In the genomic region with DNA sequence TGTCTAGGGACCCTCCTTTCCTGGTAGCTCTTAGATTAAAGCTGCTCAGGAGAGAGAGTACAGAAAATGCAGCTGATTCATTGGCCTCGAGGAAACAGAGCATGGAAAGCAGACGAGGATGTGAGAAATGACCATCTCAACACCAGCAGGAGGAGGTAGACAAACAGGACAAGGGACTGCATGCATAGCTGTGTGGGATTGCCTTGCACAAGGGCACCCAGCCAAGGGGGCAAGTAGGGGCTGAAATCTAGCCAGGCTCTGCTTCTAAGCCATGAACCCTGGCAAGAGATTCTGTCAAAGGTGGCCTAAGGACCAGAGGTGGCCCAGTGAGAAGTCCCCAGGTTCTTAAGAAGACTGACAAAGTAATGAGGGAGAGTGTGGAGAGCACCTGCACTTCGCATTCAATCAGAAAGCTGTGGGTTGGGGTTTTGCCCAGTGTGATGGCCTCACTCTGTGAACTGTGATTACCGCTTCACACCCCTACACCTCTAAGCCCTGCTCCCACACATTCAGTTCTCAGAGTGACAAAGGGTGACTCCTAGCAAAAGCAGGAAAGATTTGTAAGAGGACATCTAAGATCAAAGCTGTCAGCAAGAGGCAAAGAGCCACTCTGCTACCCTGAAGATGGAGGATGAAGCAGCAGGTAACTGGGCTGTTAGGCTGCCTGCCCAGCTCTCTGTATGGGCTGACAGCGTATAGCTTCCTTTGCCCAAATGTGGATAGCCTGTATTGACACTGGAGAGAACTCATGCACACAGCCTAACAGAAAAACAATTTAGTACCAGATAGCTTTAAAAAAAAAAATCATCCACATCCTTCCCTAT, we compare ENCODE assay signal across 11 cellular contexts.
DNase-seq lines count a peak whose midpoint lies in the region; ATAC-seq and TF ChIP-seq lines count a peak whose summit lies in the region.
"Had no signal": no experiment of that assay in that cellular context is flagged by ENCODE, and none has a peak within 500 bp of the region (broad histone marks: within the 10 kb centered on the region; RNA-seq: fewer than 3 reads in every experiment).

No MANE protein-coding gene starts in this region.

- H3K27me3 Mint-ChIP-seq in activated CD4-positive, alpha-beta T cell treated with anti-CD3 and anti-CD28 coated beads, Interleukin-2, amount 10 ng/mL, durations not matched to agents 7 days and 5 days, result peaks cover 13% of the 10 kb centered on the region

- H3K4me3 ChIP-seq in BE2C (ENCODE audit: low read depth, low read length), result no peak overlapping the region
- H3K4me3 ChIP-seq: skin epidermis had no signal

- H3K36me3 ChIP-seq in BE2C, result no peaks in the 10 kb centered on the region

- POLR2A ChIA-PET in activated CD4-positive, alpha-beta T cell treated with anti-CD3 and anti-CD28 coated beads, Interleukin-2, amount 10 ng/mL, durations not matched to agents 7 days and 5 days (lab: Charles Lee), result no interaction called here

- DNase-seq in activated CD4-positive, alpha-beta T cell treated with anti-CD3 and anti-CD28 coated beads for 24 hours (ENCODE audit: low read depth in 2 of 2), result peak; percentile 12 to 30
- no peak for DNase-seq in activated CD4-positive, alpha-beta T cell treated with anti-CD3 and anti-CD28 coated beads, Interleukin-2, amount 10 ng/mL, durations not matched to agents 7 days and 5 days
- DNase-seq in stimulated activated CD4-positive, alpha-beta T cell treated with anti-CD3 and anti-CD28 coated beads, Interleukin-4, amount 100 ng/mL, for 48 hours (ENCODE audit: low read depth in 2 of 2), result peak; percentile 18 to 52
- DNase-seq in NCI-H524 (lab: John Stamatoyannopoulos, UW), result no peak
- no peak for DNase-seq in NCI-H345 (lab: John Stamatoyannopoulos, UW)
- DNase-seq in BE2C, result no peak
- DNase-seq: OCI-M1, trophoblast cell had no signal

- no peak overlapping the region for H3K27ac Mint-ChIP-seq in activated CD4-positive, alpha-beta T cell treated with anti-CD3 and anti-CD28 coated beads, Interleukin-2, amount 10 ng/mL, durations not matched to agents 7 days and 5 days

- no peak for TF ChIP-seq CTCF in BE2C (IDR thresholded peaks at IDR 0.05; ENCODE audit: low read depth, low read length)

- no peaks in the 10 kb centered on the region for H3K27me3 ChIP-seq in BE2C

- ATAC-seq in GM21447 (IDR thresholded peaks at IDR 0.05; ENCODE audit: unreplicated experiment), result peak; percentile 72
- peak; percentile 68 for ATAC-seq in HG03520 (IDR thresholded peaks at IDR 0.05; ENCODE audit: unreplicated experiment)

- H3K36me3 Mint-ChIP-seq in activated CD4-positive, alpha-beta T cell treated with anti-CD3 and anti-CD28 coated beads, Interleukin-2, amount 10 ng/mL, durations not matched to agents 7 days and 5 days (ENCODE audit: low read depth), result no peaks in the 10 kb centered on the region

- CTCF ChIA-PET in activated CD4-positive, alpha-beta T cell treated with anti-CD3 and anti-CD28 coated beads, Interleukin-2, amount 10 ng/mL, durations not matched to agents 7 days and 5 days (lab: Charles Lee), result interaction anchor here (0.5 to 3.5 kb wide), 11 partner anchors 8 to 247 kb away, joined by 3 to 18 read pairs (median 4); no protein-coding TSS in a partner anchor

- H3K4me3 Mint-ChIP-seq in activated CD4-positive, alpha-beta T cell treated with anti-CD3 and anti-CD28 coated beads, Interleukin-2, amount 10 ng/mL, durations not matched to agents 7 days and 5 days, result no peak overlapping the region

- peaks cover 2% of the 10 kb centered on the region for H3K9me3 Mint-ChIP-seq in activated CD4-positive, alpha-beta T cell treated with anti-CD3 and anti-CD28 coated beads, Interleukin-2, amount 10 ng/mL, durations not matched to agents 7 days and 5 days

- H3K4me1 Mint-ChIP-seq in activated CD4-positive, alpha-beta T cell treated with anti-CD3 and anti-CD28 coated beads, Interleukin-2, amount 10 ng/mL, durations not matched to agents 7 days and 5 days, result no peaks in the 10 kb centered on the region

- H3K4me1 ChIP-seq in BE2C, result no peaks in the 10 kb centered on the region

- no peaks in the 10 kb centered on the region for H3K9me3 ChIP-seq in BE2C

Comparison
In these comparisons a context has a peak if more than half of its experiments do, and no peak if none do; other contexts are left out.
1. DNase-seq: peak in activated CD4-positive, alpha-beta T cell treated with anti-CD3 and anti-CD28 coated beads for 24 hours (2 of 2) and stimulated activated CD4-positive, alpha-beta T cell treated with anti-CD3 and anti-CD28 coated beads, Interleukin-4, amount 100 ng/mL, for 48 hours (2 of 2); none in activated CD4-positive, alpha-beta T cell treated with anti-CD3 and anti-CD28 coated beads, Interleukin-2, amount 10 ng/mL, durations not matched to agents 7 days and 5 days (single experiment), NCI-H524 (0 of 2), NCI-H345 (single experiment) and BE2C (single experiment).